In genomic region chr7:40324889-40325288, GRCh38 we compare ENCODE assay signal across 17 cellular contexts.
"Had no signal": no experiment of that assay in that cellular context is flagged by ENCODE, and none has a peak within 500 bp of the region (broad histone marks: within the 10 kb centered on the region; RNA-seq: fewer than 3 reads in every experiment).

No MANE protein-coding gene starts in this region.

- H3K27me3 ChIP-seq: breast epithelium, dorsolateral prefrontal cortex, foreskin keratinocyte, tibial nerve, vagina had no signal

- H3K27ac Mint-ChIP-seq: activated naive CD8-positive, alpha-beta T cell treated with anti-CD3 and anti-CD28 coated beads for 36 hours; activated T-helper 1 cell treated with anti-CD3 and anti-CD28 coated beads, Interleukin-12 subunit alpha, Interleukin-12 subunit beta, Interleukin-2, Interleukin-4 antibody, amounts not matched to agents 30 ng/mL and 10 ng/mL and 1 ng/mL, durations not matched to agents 14 hours and 24 hours and 36 hours; stimulated activated memory B cell treated with anti-CD40 and anti-IgM and Interleukin-4, amounts not matched to agents 10 μg/mL and 1 μg/mL and 100 μg/mL, for 72 hours had no signal

- H3K9me3 Mint-ChIP-seq: activated naive CD8-positive, alpha-beta T cell treated with anti-CD3 and anti-CD28 coated beads for 36 hours; activated T-helper 1 cell treated with anti-CD3 and anti-CD28 coated beads, Interleukin-12 subunit alpha, Interleukin-12 subunit beta, Interleukin-2, Interleukin-4 antibody, amounts not matched to agents 30 ng/mL and 10 ng/mL and 1 ng/mL, durations not matched to agents 14 hours and 24 hours and 36 hours; naive B cell; stimulated activated memory B cell treated with anti-CD40 and anti-IgM and Interleukin-4, amounts not matched to agents 10 μg/mL and 1 μg/mL and 100 μg/mL, for 72 hours had no signal

- H3K36me3 Mint-ChIP-seq: activated naive CD8-positive, alpha-beta T cell treated with anti-CD3 and anti-CD28 coated beads for 36 hours; naive B cell; stimulated activated memory B cell treated with anti-CD40 and anti-IgM and Interleukin-4, amounts not matched to agents 10 μg/mL and 1 μg/mL and 100 μg/mL, for 72 hours had no signal

- ATAC-seq: esophagus mucosa; foreskin keratinocyte; stimulated activated memory B cell treated with anti-CD40 and anti-IgM and Interleukin-4, amounts not matched to agents 10 μg/mL and 1 μg/mL and 100 μg/mL, for 72 hours had no signal

- H3K9me3 ChIP-seq: breast epithelium, tibial nerve, vagina had no signal

- H3K4me1 ChIP-seq: breast epithelium, foreskin keratinocyte, tibial nerve, vagina had no signal

- H3K4me3 Mint-ChIP-seq: activated naive CD8-positive, alpha-beta T cell treated with anti-CD3 and anti-CD28 coated beads for 36 hours; activated T-helper 1 cell treated with anti-CD3 and anti-CD28 coated beads, Interleukin-12 subunit alpha, Interleukin-12 subunit beta, Interleukin-2, Interleukin-4 antibody, amounts not matched to agents 30 ng/mL and 10 ng/mL and 1 ng/mL, durations not matched to agents 14 hours and 24 hours and 36 hours; naive B cell; stimulated activated memory B cell treated with anti-CD40 and anti-IgM and Interleukin-4, amounts not matched to agents 10 μg/mL and 1 μg/mL and 100 μg/mL, for 72 hours had no signal

- H3K4me3 ChIP-seq: breast epithelium, dorsolateral prefrontal cortex, lung, tibial nerve, vagina had no signal

- H3K36me3 ChIP-seq: breast epithelium, tibial nerve, vagina, WERI-Rb-1 had no signal

- DNase-seq: activated CD4-positive, alpha-beta T cell treated with anti-CD3 and anti-CD28 coated beads for 48 hours; activated CD8-positive, alpha-beta memory T cell treated with anti-CD3 and anti-CD28 coated beads for 24 hours; activated naive CD8-positive, alpha-beta T cell treated with anti-CD3 and anti-CD28 coated beads for 36 hours; dorsolateral prefrontal cortex; foreskin keratinocyte; glutamatergic neuron; naive B cell; retina; stimulated activated CD4-positive, alpha-beta T cell treated with anti-CD3 and anti-CD28 coated beads, Interleukin-2, amount 100 ng/mL, for 48 hours; WERI-Rb-1 had no signal

- H3K27me3 Mint-ChIP-seq: activated naive CD8-positive, alpha-beta T cell treated with anti-CD3 and anti-CD28 coated beads for 36 hours; naive B cell had no signal

- H3K4me1 Mint-ChIP-seq: activated naive CD8-positive, alpha-beta T cell treated with anti-CD3 and anti-CD28 coated beads for 36 hours; naive B cell; stimulated activated memory B cell treated with anti-CD40 and anti-IgM and Interleukin-4, amounts not matched to agents 10 μg/mL and 1 μg/mL and 100 μg/mL, for 72 hours had no signal

- H3K27ac ChIP-seq: breast epithelium, dorsolateral prefrontal cortex, foreskin keratinocyte, tibial nerve, vagina, WERI-Rb-1 had no signal
